ENCODE assay signal across 10 cellular contexts in genomic region chr11:65226103-65226442, GRCh38. TPM values are rescaled to one million over a fixed set of nuclear protein-coding genes. Genes with fewer than 3 reads are reported as not detected.
DNase-seq lines count a peak whose midpoint lies in the region; ATAC-seq, FAIRE-seq and TF ChIP-seq lines count a peak whose summit lies in the region.
"Had no signal": no experiment of that assay in that cellular context is flagged by ENCODE, and none has a peak within 500 bp of the region (broad histone marks: within the 10 kb centered on the region; RNA-seq: fewer than 3 reads in every experiment).

No MANE protein-coding gene starts in this region.

- peak overlapping the region; percentile 60 for H2AFZ ChIP-seq in keratinocyte (ENCODE audit: control insufficient read depth, low read length)

- peak overlapping the region; percentile 71 for H3K4me3 Mint-ChIP-seq in activated CD4-positive, alpha-beta T cell treated with anti-CD3 and anti-CD28 coated beads, Interleukin-2, amount 10 ng/mL, durations not matched to agents 7 days and 5 days
- peak overlapping the region; percentile 73 for H3K4me3 Mint-ChIP-seq in activated naive CD8-positive, alpha-beta T cell treated with anti-CD3 and anti-CD28 coated beads for 36 hours

- no peak overlapping the region for H3K27ac Mint-ChIP-seq in activated CD4-positive, alpha-beta T cell treated with anti-CD3 and anti-CD28 coated beads, Interleukin-2, amount 10 ng/mL, durations not matched to agents 7 days and 5 days
- H3K27ac Mint-ChIP-seq in activated naive CD8-positive, alpha-beta T cell treated with anti-CD3 and anti-CD28 coated beads for 36 hours, result no peak overlapping the region

- no peaks in the 10 kb centered on the region for H3K79me2 ChIP-seq in keratinocyte (ENCODE audit: control insufficient read depth, insufficient read depth, low read length)

- H3K9me1 ChIP-seq in keratinocyte (ENCODE audit: control insufficient read depth, extremely low read depth, insufficient read depth, low read length), result no peaks in the 10 kb centered on the region

- no peaks in the 10 kb centered on the region for H3K36me3 Mint-ChIP-seq in activated CD4-positive, alpha-beta T cell treated with anti-CD3 and anti-CD28 coated beads, Interleukin-2, amount 10 ng/mL, durations not matched to agents 7 days and 5 days (ENCODE audit: low read depth)
- H3K36me3 Mint-ChIP-seq in activated naive CD8-positive, alpha-beta T cell treated with anti-CD3 and anti-CD28 coated beads for 36 hours, result no peaks in the 10 kb centered on the region

- CTCF ChIA-PET in activated CD4-positive, alpha-beta T cell treated with anti-CD3 and anti-CD28 coated beads, Interleukin-2, amount 10 ng/mL, durations not matched to agents 7 days and 5 days (lab: Charles Lee), result interaction anchor here (0.6 to 2.8 kb wide), 14 partner anchors 14 to 190 kb away, joined by 3 to 17 read pairs (median 3); partner anchors contain the start of genes CDC42EP2 and POLA2

- peak overlapping the region; percentile 65 for H3K9ac ChIP-seq in keratinocyte (ENCODE audit: control insufficient read depth, extremely low read depth, insufficient read depth, low read length)

- peaks cover 22% of the 10 kb centered on the region for H3K27me3 Mint-ChIP-seq in activated CD4-positive, alpha-beta T cell treated with anti-CD3 and anti-CD28 coated beads, Interleukin-2, amount 10 ng/mL, durations not matched to agents 7 days and 5 days
- peaks cover 28% of the 10 kb centered on the region for H3K27me3 Mint-ChIP-seq in activated naive CD8-positive, alpha-beta T cell treated with anti-CD3 and anti-CD28 coated beads for 36 hours

- WGBS in testis, 2 donors, result 21 to 40% methylated on average over 7 of the region's 7 CpGs
- WGBS in adrenal gland, 4 donors, result 26 to 42% (median 41%) methylated on average over 7 of the region's 7 CpGs

- peaks cover 0 to 21% of the 10 kb centered on the region in 2 experiments for H3K36me3 ChIP-seq in keratinocyte (ENCODE audit: control insufficient read depth in 2 of 2, extremely low read depth in 1 of 2, insufficient read depth in 2 of 2, low read length in 2 of 2)
- no peaks in the 10 kb centered on the region for H3K36me3 ChIP-seq in testis (ENCODE audit: low read depth, missing control alignments)
- no peaks in the 10 kb centered on the region for H3K36me3 ChIP-seq in adrenal gland (replicated peaks in 1 of 2)

- peaks cover 14% of the 10 kb centered on the region for H3K4me1 ChIP-seq in keratinocyte (ENCODE audit: control insufficient read depth, extremely low read depth, insufficient read depth, low read length)
- no peaks in the 10 kb centered on the region for H3K4me1 ChIP-seq in testis
- H3K4me1 ChIP-seq in adrenal gland (replicated peaks in 1 of 2), result peaks cover 0 to 16% of the 10 kb centered on the region in 2 donors

- ATAC-seq in HG03039 (IDR thresholded peaks at IDR 0.05; ENCODE audit: unreplicated experiment), result no peak

- H3K9me3 ChIP-seq in keratinocyte (ENCODE audit: control insufficient read depth, low read depth, low read length) (no peaks in the 10 kb centered on the region), testis (no peaks in the 10 kb centered on the region), adrenal gland (replicated peaks in 1 of 3) (no peaks in the 10 kb centered on the region)

- H3K27ac ChIP-seq in keratinocyte (ENCODE audit: control insufficient read depth, insufficient read depth, low read length) (peak overlapping the region; percentile 75), testis (no peak overlapping the region), adrenal gland (no peak overlapping the region)
- H3K27ac ChIP-seq: C4-2B had no signal

- peak overlapping the region; percentile 91 for H3K4me2 ChIP-seq in keratinocyte (ENCODE audit: control insufficient read depth, extremely low read depth, insufficient read depth, low read depth, low read length)

- no peaks in the 10 kb centered on the region for H4K20me1 ChIP-seq in keratinocyte (ENCODE audit: control insufficient read depth, extremely low read depth, insufficient read depth, low read length)

- POLR2A ChIA-PET in activated CD4-positive, alpha-beta T cell treated with anti-CD3 and anti-CD28 coated beads, Interleukin-2, amount 10 ng/mL, durations not matched to agents 7 days and 5 days (lab: Charles Lee), result interaction anchor here (1.1 kb wide), 1 partner anchor 28 kb away, joined by 3 read pairs; no protein-coding TSS in a partner anchor

- peaks cover 23% of the 10 kb centered on the region for H3K4me1 Mint-ChIP-seq in activated CD4-positive, alpha-beta T cell treated with anti-CD3 and anti-CD28 coated beads, Interleukin-2, amount 10 ng/mL, durations not matched to agents 7 days and 5 days
- H3K4me1 Mint-ChIP-seq in activated naive CD8-positive, alpha-beta T cell treated with anti-CD3 and anti-CD28 coated beads for 36 hours, result peaks cover 9% of the 10 kb centered on the region

- H3K27me3 ChIP-seq in keratinocyte (ENCODE audit: control insufficient read depth, extremely low read depth, insufficient read depth, low read length) (no peaks in the 10 kb centered on the region), testis (no peaks in the 10 kb centered on the region), adrenal gland (no peaks in the 10 kb centered on the region)

- no peaks in the 10 kb centered on the region for H3K9me3 Mint-ChIP-seq in activated CD4-positive, alpha-beta T cell treated with anti-CD3 and anti-CD28 coated beads, Interleukin-2, amount 10 ng/mL, durations not matched to agents 7 days and 5 days
- H3K9me3 Mint-ChIP-seq in activated naive CD8-positive, alpha-beta T cell treated with anti-CD3 and anti-CD28 coated beads for 36 hours, result no peaks in the 10 kb centered on the region

- TF ChIP-seq CTCF in keratinocyte (optimal IDR thresholded peaks at IDR 0.05 in 1 of 3, IDR thresholded peaks at IDR 0.05 in 1 of 3, conservative IDR thresholded peaks at IDR 0.05 in 1 of 3; ENCODE audit: extremely low read depth in 1 of 3, insufficient read depth in 2 of 3, low read length in 3 of 3) (no peak), testis (IDR thresholded peaks at IDR 0.05) (no peak), adrenal gland (IDR thresholded peaks at IDR 0.05) (no peak)

- FAIRE-seq in keratinocyte (lab: Jason Lieb, UNC) (no peak), GM19239 (lab: Jason Lieb, UNC) (no peak)

- TF ChIP-seq POLR2A in testis (IDR thresholded peaks at IDR 0.05), result no peak
- TF ChIP-seq POLR2A in adrenal gland (IDR thresholded peaks at IDR 0.05), result no peak

- H3K4me3 ChIP-seq in keratinocyte (ENCODE audit: control insufficient read depth in 2 of 3, extremely low read depth in 1 of 3, insufficient read depth in 2 of 3, low read depth in 1 of 3, low read length in 3 of 3) (peak overlapping the region in 2 of 3 experiments; percentile 54 to 58), testis (peak overlapping the region; percentile 19 to 46), adrenal gland (peak overlapping the region in 2 of 4 donors; percentile 17 to 74)

- intact Hi-C loops in testis (cut with DNase I; ENCODE audit: low total_unique reads) (no loop called here), adrenal gland (cut with DNase I) (no loop called here)

- dilution Hi-C loops in keratinocyte (cut with MboI; ENCODE audit: extremely low pct_ligation_motif_present, low sequenced_read_pairs), result no loop called here

- no peak for DNase-seq in activated CD4-positive, alpha-beta T cell treated with anti-CD3 and anti-CD28 coated beads, Interleukin-2, amount 10 ng/mL, durations not matched to agents 7 days and 5 days
- DNase-seq in activated CD4-positive, alpha-beta T cell treated with anti-CD3 and anti-CD28 coated beads for 48 hours, result no peak
- DNase-seq in activated naive CD8-positive, alpha-beta T cell treated with anti-CD3 and anti-CD28 coated beads for 36 hours, result no peak
- no peak for DNase-seq in keratinocyte (ENCODE audit: low read depth, low spot score)
- DNase-seq in testis, result no peak
- DNase-seq in GM19239 (ENCODE audit: insufficient read length, low spot score), result no peak
- no peak for DNase-seq in adrenal gland

RNA-seq across cellular contexts. Expression of gene POLA2, which starts 35.7 kb away (rescaled TPM):
- 10 to 100 TPM; 47.7 to 55.2 TPM for total RNA-seq in activated CD4-positive, alpha-beta T cell treated with anti-CD3 and anti-CD28 coated beads, Interleukin-2, amount 10 ng/mL, durations not matched to agents 7 days and 5 days
- 10 to 100 TPM; 73.8 to 74.5 TPM for total RNA-seq in activated naive CD8-positive, alpha-beta T cell treated with anti-CD3 and anti-CD28 coated beads for 36 hours
- polyA plus RNA-seq in keratinocyte (13.8 to 21.5 TPM (median 20.9 TPM) in 3 replicates), testis (ENCODE audit: insufficient read depth, low read depth, low replicate concordance) (21.9 TPM), adrenal gland (1 to 10 TPM; 4.3 to 8.3 (median 7.9) TPM)
- polyA plus RNA-seq in keratinocyte (2011; ENCODE audit: low read depth), result 1.2 TPM
- polyA plus RNA-seq in keratinocyte (2011; cell fraction: cytosol; rRNA removed), result 7.3 and 15.7 TPM in 2 replicates
- polyA plus RNA-seq in keratinocyte (2011; cell fraction: nucleus; rRNA removed), result 16.6 and 17.0 TPM in 2 replicates
- 3.2 and 9.5 TPM in 2 replicates for polyA plus RNA-seq in keratinocyte (2012; ENCODE audit: low replicate concordance)
- 14.2 to 23.6 TPM (median 23.1 TPM) in 3 replicates for polyA minus RNA-seq in keratinocyte
- 5.9 TPM for polyA minus RNA-seq in keratinocyte (2011; cell fraction: cytosol; rRNA and poly(A)+ RNA removed)
- 3.6 and 9.2 TPM in 2 replicates for polyA minus RNA-seq in keratinocyte (2011; cell fraction: nucleus; rRNA and poly(A)+ RNA removed)
- total RNA-seq in testis (10 to 100 TPM; 24.2 to 27.6 TPM), adrenal gland (10 to 100 TPM in 1 of 8 donors, 1 to 10 TPM in 7; 3.9 to 12.2 (median 6.9) TPM)

RNA-seq across cellular contexts. Expression of gene CAPN1, which starts 44.3 kb away (rescaled TPM):
- 100 to 1,000 TPM; 192 to 207 TPM for total RNA-seq in activated CD4-positive, alpha-beta T cell treated with anti-CD3 and anti-CD28 coated beads, Interleukin-2, amount 10 ng/mL, durations not matched to agents 7 days and 5 days
- 10 to 100 TPM; 57.9 to 66.7 TPM for total RNA-seq in activated naive CD8-positive, alpha-beta T cell treated with anti-CD3 and anti-CD28 coated beads for 36 hours
- 250 to 300 TPM (median 284 TPM) in 3 replicates for polyA plus RNA-seq in keratinocyte
- polyA plus RNA-seq in keratinocyte (2011; ENCODE audit: low read depth), result 213 TPM
- 259 and 452 TPM in 2 replicates for polyA plus RNA-seq in keratinocyte (2011; cell fraction: cytosol; rRNA removed)
- polyA plus RNA-seq in keratinocyte (2011; cell fraction: nucleus; rRNA removed), result 405 and 511 TPM in 2 replicates
- polyA plus RNA-seq in keratinocyte (2012; ENCODE audit: low replicate concordance), result 229 and 409 TPM in 2 replicates
- 393 to 816 TPM (median 404 TPM) in 3 replicates for polyA minus RNA-seq in keratinocyte
- 432 TPM for polyA minus RNA-seq in keratinocyte (2011; cell fraction: cytosol; rRNA and poly(A)+ RNA removed)
- 260 and 270 TPM in 2 replicates for polyA minus RNA-seq in keratinocyte (2011; cell fraction: nucleus; rRNA and poly(A)+ RNA removed)
- total RNA-seq in testis, result 10 to 100 TPM; 36.2 to 85.3 TPM
- 27.3 TPM for polyA plus RNA-seq in testis (ENCODE audit: insufficient read depth, low read depth, low replicate concordance)
- total RNA-seq in adrenal gland, result 100 to 1,000 TPM in 7 of 8 donors, 10 to 100 TPM in 1; 87.0 to 333 (median 146) TPM
- polyA plus RNA-seq in adrenal gland, result 100 to 1,000 TPM in 2 of 3 donors, 10 to 100 TPM in 1; 33.0 to 131 (median 106) TPM

RNA-seq across cellular contexts. Expression of gene SPDYC, which starts 56.0 kb away (rescaled TPM):
- total RNA-seq in activated CD4-positive, alpha-beta T cell treated with anti-CD3 and anti-CD28 coated beads, Interleukin-2, amount 10 ng/mL, durations not matched to agents 7 days and 5 days, result not detected
- total RNA-seq in activated naive CD8-positive, alpha-beta T cell treated with anti-CD3 and anti-CD28 coated beads for 36 hours, result not detected
- not detected in 3 replicates for polyA plus RNA-seq in keratinocyte
- polyA plus RNA-seq in keratinocyte (2011; ENCODE audit: low read depth), result not detected
- polyA plus RNA-seq in keratinocyte (2011; cell fraction: cytosol; rRNA removed), result not detected in 2 replicates
- not detected in 2 replicates for polyA plus RNA-seq in keratinocyte (2011; cell fraction: nucleus; rRNA removed)
- polyA plus RNA-seq in keratinocyte (2012; ENCODE audit: low replicate concordance), result not detected in 2 replicates
- polyA minus RNA-seq in keratinocyte, result not detected in 3 replicates
- not detected for polyA minus RNA-seq in keratinocyte (2011; cell fraction: cytosol; rRNA and poly(A)+ RNA removed)
- not detected in 2 replicates for polyA minus RNA-seq in keratinocyte (2011; cell fraction: nucleus; rRNA and poly(A)+ RNA removed)
- total RNA-seq in testis, result 1 to 10 TPM; 1.2 TPM
- polyA plus RNA-seq in testis (ENCODE audit: insufficient read depth, low read depth, low replicate concordance), result 0.80 TPM
- total RNA-seq in adrenal gland, result not detected
- polyA plus RNA-seq in adrenal gland, result under 1 TPM in 1 of 3 donors, not detected in 2; 0.10 TPM
- total RNA-seq: aorta had no signal
- polyA plus RNA-seq: aorta had no signal
